1 cellular context compared by ENCODE assay signal in genomic region chr9:133794006-133794760, GRCh38.
TF ChIP-seq lines count a peak whose summit lies in the region.

No MANE protein-coding gene starts in this region.

TF ChIP-seq in GM23338, 12 proteins besides CTCF, POLR2A, EP300 and RAD21 (continued from another document):
- TF ChIP-seq, protein P1, sequence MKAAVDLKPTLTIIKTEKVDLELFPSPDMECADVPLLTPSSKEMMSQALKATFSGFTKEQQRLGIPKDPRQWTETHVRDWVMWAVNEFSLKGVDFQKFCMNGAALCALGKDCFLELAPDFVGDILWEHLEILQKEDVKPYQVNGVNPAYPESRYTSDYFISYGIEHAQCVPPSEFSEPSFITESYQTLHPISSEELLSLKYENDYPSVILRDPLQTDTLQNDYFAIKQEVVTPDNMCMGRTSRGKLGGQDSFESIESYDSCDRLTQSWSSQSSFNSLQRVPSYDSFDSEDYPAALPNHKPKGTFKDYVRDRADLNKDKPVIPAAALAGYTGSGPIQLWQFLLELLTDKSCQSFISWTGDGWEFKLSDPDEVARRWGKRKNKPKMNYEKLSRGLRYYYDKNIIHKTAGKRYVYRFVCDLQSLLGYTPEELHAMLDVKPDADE (IDR thresholded peaks at IDR 0.05): no peak
- no peak for TF ChIP-seq NANOG (IDR thresholded peaks at IDR 0.05; ENCODE audit: borderline replicate concordance)
- no peak for TF ChIP-seq ZNF114 (CRISPR knock-in tag; IDR thresholded peaks at IDR 0.05)
- no peak for TF ChIP-seq REST (IDR thresholded peaks at IDR 0.05; ENCODE audit: unreplicated experiment)
